Comparison of ENCODE assay signal across 8 cellular contexts in genomic region chr5:114362197-114362976, GRCh38. TPM values are rescaled to one million over a fixed set of nuclear protein-coding genes. Genes with fewer than 3 reads are reported as not detected.
A peak's percentile ranks its signal among the peaks of the same experiment; 100 is the strongest.
DNase-seq lines count a peak whose midpoint lies in the region; ATAC-seq, FAIRE-seq and TF ChIP-seq lines count a peak whose summit lies in the region.

No MANE protein-coding gene starts in this region.

- H3K27me3 ChIP-seq in body of pancreas = no peaks in the 10 kb centered on the region
- peaks cover 0 to 25% (median 12%) of the 10 kb centered on the region in 4 donors for H3K27me3 ChIP-seq in upper lobe of left lung

- TF ChIP-seq CTCF in AG09309 (IDR thresholded peaks at IDR 0.05; ENCODE audit: control insufficient read depth, insufficient read depth, low read depth, low read length, missing control alignments) = no peak
- peak in 2 of 7 experiments; percentile 6 to 16 for TF ChIP-seq CTCF in body of pancreas (IDR thresholded peaks at IDR 0.05)
- TF ChIP-seq CTCF in upper lobe of left lung (IDR thresholded peaks at IDR 0.05) = peak in 1 of 6 experiments; percentile 1

- H3K9me3 ChIP-seq in body of pancreas (no peaks in the 10 kb centered on the region), upper lobe of left lung (no peaks in the 10 kb centered on the region)

- TF ChIP-seq POLR2A in body of pancreas (IDR thresholded peaks at IDR 0.05) = peak; percentile 16 to 56 (median 55)
- TF ChIP-seq POLR2A in upper lobe of left lung (IDR thresholded peaks at IDR 0.05) = no peak
- no peak for TF ChIP-seq POLR2A in H54 (IDR thresholded peaks at IDR 0.05; ENCODE audit: low read depth, low read length)

- WGBS in body of pancreas, 2 donors = 0 to 1% methylated on average over 18 to 65 of the region's 87 CpGs
- WGBS in upper lobe of left lung, 2 donors = 0% methylated on average over 7 to 42 of the region's 87 CpGs

- TF ChIP-seq EP300 in upper lobe of left lung (IDR thresholded peaks at IDR 0.05) = no peak

- intact Hi-C loops in body of pancreas (cut with DNase I) = no loop called here

- FAIRE-seq in H54 (lab: Jason Lieb, UNC) = no peak

- no peak for DNase-seq in AG09309 (ENCODE audit: low read depth)
- DNase-seq in body of pancreas = no peak
- peak; percentile 79 for DNase-seq in left kidney (ENCODE audit: low read depth, low spot score)
- DNase-seq in upper lobe of left lung = peak in 1 of 2 donors; percentile 87
- no peak for DNase-seq in cerebellum (ENCODE audit: low spot score)
- DNase-seq in H54 (ENCODE audit: insufficient read length, low spot score) = no peak

- H3K27ac ChIP-seq in body of pancreas (peak overlapping the region; percentile 69 to 90 (median 87)), upper lobe of left lung (peak overlapping the region in 1 of 4 donors; percentile 5)

- ATAC-seq in GM18907 (IDR thresholded peaks at IDR 0.05; ENCODE audit: unreplicated experiment) = peak; percentile 14
- ATAC-seq in HG03432 (IDR thresholded peaks at IDR 0.05; ENCODE audit: unreplicated experiment) = peak; percentile 32
- ATAC-seq in body of pancreas = peak; percentile 58
- peak in 1 of 2 donors; percentile 41 for ATAC-seq in upper lobe of left lung (ENCODE audit: low FRiP score in 2 of 2)

- peak overlapping the region; percentile 36 for H3K4me3 ChIP-seq in AG09309 (ENCODE audit: control insufficient read depth, low read depth, low read length)
- peak overlapping the region; percentile 55 to 81 for H3K4me3 ChIP-seq in body of pancreas
- H3K4me3 ChIP-seq in upper lobe of left lung = peak overlapping the region; percentile 18 to 75 (median 62)

- H3K36me3 ChIP-seq in body of pancreas (replicated peaks in 1 of 2; ENCODE audit: insufficient read depth in 1 of 2, low read depth in 2 of 2) = no peaks in the 10 kb centered on the region
- H3K36me3 ChIP-seq in upper lobe of left lung = no peaks in the 10 kb centered on the region

- H3K4me1 ChIP-seq in body of pancreas (peaks cover 23% of the 10 kb centered on the region), upper lobe of left lung (peaks cover 23 to 39% (median 29%) of the 10 kb centered on the region in 4 donors)

RNA-seq across cellular contexts. Expression of gene KCNN2, which starts 0.5 kb away (rescaled TPM):
- 1 to 10 TPM; 4.6 to 9.6 TPM for total RNA-seq in body of pancreas
- total RNA-seq in upper lobe of left lung = 1 to 10 TPM in 5 of 6 donors, under 1 TPM in 1; 0.55 to 3.2 (median 1.9) TPM
- total RNA-seq in cerebellum = 56.4 TPM

Comparison
In these comparisons a context has a peak if more than half of its experiments do, and no peak if none do; other contexts are left out.
1. POLR2A ChIP-seq: peak in body of pancreas (3 of 3); none in upper lobe of left lung (0 of 4) and H54 (single experiment).
2. Peak in every context shown above with its lines, with median percentiles within 50 percentile points of each other: H3K4me3 ChIP-seq.